1 cellular context compared by ENCODE assay signal in genomic region chr14:23933706-23934105, GRCh38.
TF ChIP-seq lines count a peak whose summit lies in the region.

No MANE protein-coding gene starts in this region.

TF ChIP-seq in HepG2, 621 proteins besides CTCF, POLR2A, EP300 and RAD21:
- TF ChIP-seq BRD4 (CRISPR knock-in tag; IDR thresholded peaks at IDR 0.05) (0 out of 2 replicates have a peak, but pooled peaks have one; percentile 35), ZBTB44 (CRISPR knock-in tag; IDR thresholded peaks at IDR 0.05) (no peak), GTF3A (CRISPR knock-in tag; conservative IDR thresholded peaks at IDR 0.05) (no peak), ZNF24 (IDR thresholded peaks at IDR 0.05) (no peak)
TF ChIP-seq in HepG2: peak in this region for 1.
